8 cellular contexts compared by ENCODE assay signal in genomic region chr12:121580959-121581680, GRCh38. TPM values are rescaled to one million over a fixed set of nuclear protein-coding genes. Genes with fewer than 3 reads are reported as not detected.
DNase-seq lines count a peak whose midpoint lies in the region; ATAC-seq, FAIRE-seq and TF ChIP-seq lines count a peak whose summit lies in the region.

Gene KDM2B (minus strand): TSS chr12:121581023. CDS start chr12:121580911, 112 bp downstream.

- ATAC-seq in A549 (no peak; a peak in 1 of 6 replicates), GM23338 (peak; percentile 0; the same call in 2 of the 3 replicates), GM21529 (IDR thresholded peaks at IDR 0.05; ENCODE audit: unreplicated experiment) (no peak)

- H3K27me3 ChIP-seq in GM23338 (ENCODE audit: insufficient read depth), result no peaks in the 10 kb centered on the region
- H3K27me3 ChIP-seq in smooth muscle cell (ENCODE audit: low read depth), result no peaks in the 10 kb centered on the region

- H3K4me1 Mint-ChIP-seq in GM23338, result peaks cover 33% of the 10 kb centered on the region

- no peak for TF ChIP-seq POLR2A in A549 (IDR thresholded peaks at IDR 0.05; ENCODE audit: low read length)

- peaks cover 18% of the 10 kb centered on the region for H3K36me3 Mint-ChIP-seq in GM23338 (ENCODE audit: low read depth)

- CTCF ChIA-PET in A549 (lab: Yijun Ruan, JAX), result interaction anchor here (0.5 to 2.8 kb wide), 5 partner anchors 10 to 101 kb away, joined by 3 to 11 read pairs (median 4); partner anchors contain the start of gene ORAI1

- H3K27ac ChIP-seq in A549 (peak within 1 kb of the TSS; percentile 77 to 94), GM23338 (ENCODE audit: low read depth) (peak within 1 kb of the TSS; percentile 100), cingulate gyrus (ENCODE audit: low read depth, low read length) (peak within 1 kb of the TSS; percentile 83), smooth muscle cell (ENCODE audit: low read depth) (peak within 1 kb of the TSS; percentile 60)

- H3K79me2 ChIP-seq in GM23338 (replicated peaks; ENCODE audit: insufficient read depth), result peaks cover 70% of the 10 kb centered on the region
- H3K79me2 ChIP-seq in smooth muscle cell (ENCODE audit: low read depth), result no peaks in the 10 kb centered on the region

- DNase-seq in A549 (ENCODE audit: low read depth in 1 of 2, low spot score in 1 of 2) (no peak), GM23338 (ENCODE audit: low spot score) (peak; percentile 73), kidney tubule cell (ENCODE audit: low spot score) (peak; percentile 59), smooth muscle cell (lab: John Stamatoyannopoulos, UW; ENCODE audit: unreplicated experiment) (peak; percentile 15), SIG-M5 treated with dmso at 0.1 percent for 504 hours (lab: John Stamatoyannopoulos, UW; ENCODE audit: unreplicated experiment) (no peak)

- H3K4me3 Mint-ChIP-seq in GM23338, result peak within 1 kb of the TSS; percentile 90

- H3K27me3 Mint-ChIP-seq in GM23338 (ENCODE audit: insufficient read depth, low read depth, poor library complexity), result peaks cover 8% of the 10 kb centered on the region

- intact Hi-C loops in T-helper 1 cell treated with Interleukin-12 subunit alpha and Interleukin-12 subunit beta and Interleukin-4 antibody, amounts not matched to agents 30 ng/mL and 1 ng/mL, for 36 hours (cut with micrococcal nuclease), result loop anchor here (1.0 to 5.0 kb wide), 6 partner anchors 9 to 114 kb away; partner anchors contain the start of gene ORAI1

- no peaks in the 10 kb centered on the region for H3K9me3 Mint-ChIP-seq in GM23338

- H3K4me1 ChIP-seq in A549, result peaks cover 49% of the 10 kb centered on the region
- H3K4me1 ChIP-seq in GM23338 (ENCODE audit: insufficient read depth), result peaks cover 17% of the 10 kb centered on the region
- peaks cover 40% of the 10 kb centered on the region for H3K4me1 ChIP-seq in smooth muscle cell (ENCODE audit: low read depth)

- 86% methylated on average over 23 of the region's 23 CpGs for WGBS in A549 (ENCODE audit: missing lambda C conversion rate)
- 4% methylated on average over 23 of the region's 23 CpGs for WGBS in smooth muscle cell (ENCODE audit: low lambda C conversion rate)

- H4K20me1 ChIP-seq in GM23338 (replicated peaks; ENCODE audit: insufficient read depth), result 0 out of 2 replicates have a peak, but pooled peaks cover under 1% of the 10 kb centered on the region
- no peaks in the 10 kb centered on the region for H4K20me1 ChIP-seq in smooth muscle cell (ENCODE audit: low read depth)

- POLR2A ChIA-PET in A549 (lab: Yijun Ruan, JAX), result interaction anchor here (0.5 to 3.0 kb wide), 6 partner anchors 11 to 47 kb away, joined by 3 to 24 read pairs (median 4); partner anchors contain the start of gene ORAI1

- no peaks in the 10 kb centered on the region for H3K9me2 ChIP-seq in GM23338 (ENCODE audit: insufficient read depth)

- H3K4me3 ChIP-seq in A549 (peak within 1 kb of the TSS; percentile 54), GM23338 (peak within 1 kb of the TSS; percentile 90), smooth muscle cell (peak within 1 kb of the TSS; percentile 78)

- peak within 1 kb of the TSS; percentile 90 for H3K4me2 ChIP-seq in A549
- peak within 1 kb of the TSS; percentile 97 for H3K4me2 ChIP-seq in GM23338
- H3K4me2 ChIP-seq in smooth muscle cell, result peak within 1 kb of the TSS; percentile 100

- H3K36me3 ChIP-seq in GM23338 (ENCODE audit: insufficient read depth) (no peaks in the 10 kb centered on the region), smooth muscle cell (ENCODE audit: low read depth) (no peaks in the 10 kb centered on the region)

- no peak within 1 kb of the TSS for H2AFZ ChIP-seq in GM23338
- H2AFZ ChIP-seq in smooth muscle cell (ENCODE audit: low read depth), result peak within 1 kb of the TSS; percentile 96

- H3K9ac ChIP-seq in smooth muscle cell (ENCODE audit: low read depth), result peak within 1 kb of the TSS; percentile 81

- H3F3A ChIP-seq in GM23338 (replicated peaks; ENCODE audit: low read depth) (peaks cover 35% of the 10 kb centered on the region), smooth muscle cell (ENCODE audit: low read depth) (peaks cover 20% of the 10 kb centered on the region)

- H3K9me3 ChIP-seq in A549, result no peaks in the 10 kb centered on the region
- no peaks in the 10 kb centered on the region for H3K9me3 ChIP-seq in smooth muscle cell (replicated peaks; ENCODE audit: low read depth)

- no peak for TF ChIP-seq EP300 in A549 (IDR thresholded peaks at IDR 0.05)

- no peak for TF ChIP-seq CTCF in A549 (IDR thresholded peaks at IDR 0.05)
- TF ChIP-seq CTCF in GM23338 (conservative IDR thresholded peaks at IDR 0.05; ENCODE audit: low read depth in 2 of 2), result no peak
- TF ChIP-seq CTCF in smooth muscle cell (IDR thresholded peaks at IDR 0.05; ENCODE audit: borderline replicate concordance, insufficient read depth, poor library complexity, severe bottlenecking), result no peak

- FAIRE-seq in A549 (lab: Jason Lieb, UNC), result no peak

- peak within 1 kb of the TSS; percentile 99 for H3K27ac Mint-ChIP-seq in GM23338

- TF ChIP-seq RAD21 in A549 (conservative IDR thresholded peaks at IDR 0.05 in 1 of 2, IDR thresholded peaks at IDR 0.05 in 1 of 2), result no peak

TF ChIP-seq in A549, 52 proteins besides CTCF, POLR2A, EP300 and RAD21:
- TF ChIP-seq HEYL (CRISPR knock-in tag; IDR thresholded peaks at IDR 0.05) (no peak), CEBPB (IDR thresholded peaks at IDR 0.05) (no peak), POLR2AphosphoS2 (conservative IDR thresholded peaks at IDR 0.05; ENCODE audit: low read length) (no peak)

TF ChIP-seq in GM23338, 12 proteins besides CTCF, POLR2A, EP300 and RAD21:
- TF ChIP-seq STAT1 (IDR thresholded peaks at IDR 0.05; ENCODE audit: unreplicated experiment), result no peak
- TF ChIP-seq POLR2AphosphoS5 (IDR thresholded peaks at IDR 0.05; ENCODE audit: low read depth), result 0 out of 2 replicates have a peak, but pooled peaks have one; percentile 4
- TF ChIP-seq ZNF114 (CRISPR knock-in tag; IDR thresholded peaks at IDR 0.05), result no peak
- no peak for TF ChIP-seq REST (IDR thresholded peaks at IDR 0.05; ENCODE audit: unreplicated experiment)
- TF ChIP-seq NANOG (IDR thresholded peaks at IDR 0.05; ENCODE audit: borderline replicate concordance), result no peak

RNA-seq across cellular contexts. Expression of gene KDM2B, which starts in this region (rescaled TPM):
- polyA plus RNA-seq in A549 (2011; rRNA removed), result 10.4 and 12.7 TPM in 2 replicates
- 15.0 and 25.1 TPM in 2 replicates for polyA plus RNA-seq in A549 (2012; cell fraction: cytosol; rRNA removed)
- polyA plus RNA-seq in A549 (2012; cell fraction: nucleus; rRNA removed), result 47.3 and 56.0 TPM in 2 replicates
- 18.1 to 18.4 TPM (median 18.3 TPM) in 3 replicates for polyA plus RNA-seq in A549 (2017; fragmentation: RNase III; extraction: RNeasy Plus Mini Kit Qiagen cat#74134 plus additional on column Dnase treatment)
- 20.4 and 34.1 TPM in 2 replicates for polyA minus RNA-seq in A549 (2011; rRNA and poly(A)+ RNA removed)
- 137 and 161 TPM in 2 replicates for total RNA-seq in GM23338 (2014; rRNA removed; shearing (Covaris generic))
- 59.4 and 64.4 TPM in 2 replicates for polyA plus RNA-seq in GM23338 (2016; fragmentation: Nextera tagmentation; extraction: Ambion mirVana)
- 55.2 and 55.7 TPM in 2 replicates for total RNA-seq in T-helper 1 cell treated with Interleukin-12 subunit alpha and Interleukin-12 subunit beta and Interleukin-4 antibody, amounts not matched to agents 30 ng/mL and 1 ng/mL, for 36 hours
- total RNA-seq in smooth muscle cell, result 19.9 and 34.9 TPM in 2 replicates
- 16.3 and 22.6 TPM in 2 replicates for polyA plus RNA-seq in smooth muscle cell

Comparison
In these comparisons a context has a peak if more than half of its experiments do, and no peak if none do; other contexts are left out.
1. DNase-seq: peak in GM23338 (single experiment), kidney tubule cell (single experiment) and smooth muscle cell (single experiment); none in A549 (0 of 2) and SIG-M5 treated with dmso at 0.1 percent for 504 hours (single experiment).
2. Peak in every context shown above with its lines, with median percentiles within 50 percentile points of each other: H3K27ac ChIP-seq, H3K4me2 ChIP-seq and H3K4me3 ChIP-seq.